Comparison of ENCODE assay signal across 36 cellular contexts in genomic region chr2:119221609-119222008, GRCh38.
"Had no signal": no experiment of that assay in that cellular context is flagged by ENCODE, and none has a peak within 500 bp of the region (broad histone marks: within the 10 kb centered on the region; RNA-seq: fewer than 3 reads in every experiment).

No MANE protein-coding gene starts in this region.

- DNase-seq: activated B cell treated with CpG ODN at 0.5 μM for 24 hours; activated CD4-positive, alpha-beta T cell treated with anti-CD3 and anti-CD28 coated beads for 48 hours; activated CD4-positive, alpha-beta T cell treated with anti-CD3 and anti-CD28 coated beads, Interleukin-2, amount 50 U/mL, for 1 hour; activated CD4-positive, alpha-beta T cell treated with anti-CD3 and anti-CD28 coated beads, Interleukin-2, amount 50 U/mL, for 48 hours; activated CD8-positive, alpha-beta memory T cell treated with anti-CD3 and anti-CD28 coated beads, Interleukin-2, amount 10 ng/mL, durations not matched to agents 7 days and 5 days; activated CD8-positive, alpha-beta memory T cell treated with anti-CD3 and anti-CD28 coated beads, Interleukin-2, amount 50 U/mL, for 4 hours; activated CD8-positive, alpha-beta T cell treated with anti-CD3 and anti-CD28 coated beads, Interleukin-2, amount 10 ng/mL, durations not matched to agents 7 days and 5 days; activated effector memory CD4-positive, alpha-beta T cell treated with anti-CD3 and anti-CD28 coated beads, Interleukin-2, amount 50 U/mL, for 16 hours; activated naive CD4-positive, alpha-beta T cell treated with anti-CD3 and anti-CD28 coated beads for 36 hours; activated naive CD8-positive, alpha-beta T cell treated with anti-CD3 and anti-CD28 coated beads for 36 hours; activated naive CD8-positive, alpha-beta T cell treated with anti-CD3 and anti-CD28 coated beads, Interleukin-2, amount 50 U/mL, for 24 hours; activated T-cell treated with anti-CD3 and anti-CD28 coated beads, Interleukin-2, amount 50 U/mL, for 1 hour; activated T-cell treated with anti-CD3 and anti-CD28 coated beads, Interleukin-2, amount 50 U/mL, for 48 hours; adrenal gland; amygdala; aorta; body of pancreas; central memory CD4-positive, alpha-beta T cell; cerebellar nuclear complex; colonic mucosa; effector CD8-positive, alpha-beta T cell; foreskin fibroblast; head of caudate nucleus; T-helper 1 cell; T-helper 17 cell; T1000; WERI-Rb-1 had no signal

- H3K27ac Mint-ChIP-seq: activated B cell treated with CpG ODN at 0.5 μM for 24 hours; activated CD8-positive, alpha-beta memory T cell treated with anti-CD3 and anti-CD28 coated beads, Interleukin-2, amount 10 ng/mL, durations not matched to agents 7 days and 5 days; activated CD8-positive, alpha-beta T cell treated with anti-CD3 and anti-CD28 coated beads, Interleukin-2, amount 10 ng/mL, durations not matched to agents 7 days and 5 days; activated naive CD4-positive, alpha-beta T cell treated with anti-CD3 and anti-CD28 coated beads for 36 hours; activated naive CD4-positive, alpha-beta T cell treated with anti-CD3 and anti-CD28 coated beads, Interleukin-2, amount 50 U/mL, for 24 hours; activated naive CD8-positive, alpha-beta T cell treated with anti-CD3 and anti-CD28 coated beads for 36 hours; activated naive CD8-positive, alpha-beta T cell treated with anti-CD3 and anti-CD28 coated beads, Interleukin-2, amount 50 U/mL, for 24 hours; activated T-helper 1 cell treated with anti-CD3 and anti-CD28 coated beads, Interleukin-12 subunit alpha, Interleukin-12 subunit beta, Interleukin-2, Interleukin-4 antibody, amounts not matched to agents 30 ng/mL and 10 ng/mL and 1 ng/mL, durations not matched to agents 14 hours and 24 hours and 36 hours; activated T-helper 2 cell treated with anti-CD3 and anti-CD28 coated beads, Interferon-gamma antibody, Interleukin-2, Interleukin-4, amounts not matched to agents 10 μg/mL and 5 μg/mL and 100 μg/mL, durations not matched to agents 14 hours and 24 hours and 36 hours; T-helper 17 cell; T-helper 2 cell treated with Interferon-gamma antibody and Interleukin-4, amounts not matched to agents 5 μg/mL and 100 μg/mL, for 36 hours had no signal

- H3K36me3 ChIP-seq: adrenal gland, cardiac muscle cell, colonic mucosa, WERI-Rb-1 had no signal

- H3K4me3 ChIP-seq: adrenal gland, body of pancreas, cardiac muscle cell, colonic mucosa had no signal

- H3K9me3 ChIP-seq: adrenal gland, body of pancreas, colonic mucosa had no signal

- H3K4me3 Mint-ChIP-seq: activated B cell treated with CpG ODN at 0.5 μM for 24 hours; activated CD8-positive, alpha-beta memory T cell treated with anti-CD3 and anti-CD28 coated beads, Interleukin-2, amount 10 ng/mL, durations not matched to agents 7 days and 5 days; activated CD8-positive, alpha-beta T cell treated with anti-CD3 and anti-CD28 coated beads, Interleukin-2, amount 10 ng/mL, durations not matched to agents 7 days and 5 days; activated naive CD4-positive, alpha-beta T cell treated with anti-CD3 and anti-CD28 coated beads for 36 hours; activated naive CD4-positive, alpha-beta T cell treated with anti-CD3 and anti-CD28 coated beads, Interleukin-2, amount 50 U/mL, for 24 hours; activated naive CD8-positive, alpha-beta T cell treated with anti-CD3 and anti-CD28 coated beads for 36 hours; activated naive CD8-positive, alpha-beta T cell treated with anti-CD3 and anti-CD28 coated beads, Interleukin-2, amount 50 U/mL, for 24 hours; activated T-helper 1 cell treated with anti-CD3 and anti-CD28 coated beads, Interleukin-12 subunit alpha, Interleukin-12 subunit beta, Interleukin-2, Interleukin-4 antibody, amounts not matched to agents 30 ng/mL and 10 ng/mL and 1 ng/mL, durations not matched to agents 14 hours and 24 hours and 36 hours; T-helper 2 cell treated with Interferon-gamma antibody and Interleukin-4, amounts not matched to agents 5 μg/mL and 100 μg/mL, for 36 hours had no signal

- FAIRE-seq: endometrium, frontal cortex had no signal

- H3K9me3 Mint-ChIP-seq: activated B cell treated with CpG ODN at 0.5 μM for 24 hours; activated naive CD4-positive, alpha-beta T cell treated with anti-CD3 and anti-CD28 coated beads for 36 hours; activated naive CD4-positive, alpha-beta T cell treated with anti-CD3 and anti-CD28 coated beads, Interleukin-2, amount 50 U/mL, for 24 hours; activated naive CD8-positive, alpha-beta T cell treated with anti-CD3 and anti-CD28 coated beads for 36 hours; activated naive CD8-positive, alpha-beta T cell treated with anti-CD3 and anti-CD28 coated beads, Interleukin-2, amount 50 U/mL, for 24 hours; activated T-helper 1 cell treated with anti-CD3 and anti-CD28 coated beads, Interleukin-12 subunit alpha, Interleukin-12 subunit beta, Interleukin-2, Interleukin-4 antibody, amounts not matched to agents 30 ng/mL and 10 ng/mL and 1 ng/mL, durations not matched to agents 14 hours and 24 hours and 36 hours; activated T-helper 2 cell treated with anti-CD3 and anti-CD28 coated beads, Interferon-gamma antibody, Interleukin-2, Interleukin-4, amounts not matched to agents 10 μg/mL and 5 μg/mL and 100 μg/mL, durations not matched to agents 14 hours and 24 hours and 36 hours; T-helper 2 cell treated with Interferon-gamma antibody and Interleukin-4, amounts not matched to agents 5 μg/mL and 100 μg/mL, for 36 hours had no signal

- ATAC-seq: activated CD4-positive, CD25-positive, alpha-beta regulatory T cell treated with anti-CD3 and anti-CD28 coated beads, Interleukin-2, amount 50 U/mL, for 24 hours; activated CD8-positive, alpha-beta memory T cell treated with anti-CD3 and anti-CD28 coated beads, Interleukin-2, amount 10 ng/mL, durations not matched to agents 7 days and 5 days; activated CD8-positive, alpha-beta T cell treated with anti-CD3 and anti-CD28 coated beads, Interleukin-2, amount 10 ng/mL, durations not matched to agents 7 days and 5 days; activated naive CD8-positive, alpha-beta T cell treated with anti-CD3 and anti-CD28 coated beads, Interleukin-2, amount 50 U/mL, for 24 hours; body of pancreas; esophagus mucosa; T-helper 17 cell had no signal

- H3K27me3 ChIP-seq: adrenal gland, body of pancreas, colonic mucosa had no signal

- H3K27ac ChIP-seq: adrenal gland, body of pancreas, cardiac muscle cell, colonic mucosa, WERI-Rb-1 had no signal

- H3K36me3 Mint-ChIP-seq: activated CD8-positive, alpha-beta memory T cell treated with anti-CD3 and anti-CD28 coated beads, Interleukin-2, amount 10 ng/mL, durations not matched to agents 7 days and 5 days; activated naive CD4-positive, alpha-beta T cell treated with anti-CD3 and anti-CD28 coated beads, Interleukin-2, amount 50 U/mL, for 24 hours; activated naive CD8-positive, alpha-beta T cell treated with anti-CD3 and anti-CD28 coated beads for 36 hours had no signal

- H3K4me1 Mint-ChIP-seq: activated CD8-positive, alpha-beta memory T cell treated with anti-CD3 and anti-CD28 coated beads, Interleukin-2, amount 10 ng/mL, durations not matched to agents 7 days and 5 days; activated naive CD4-positive, alpha-beta T cell treated with anti-CD3 and anti-CD28 coated beads, Interleukin-2, amount 50 U/mL, for 24 hours; activated naive CD8-positive, alpha-beta T cell treated with anti-CD3 and anti-CD28 coated beads for 36 hours; activated naive CD8-positive, alpha-beta T cell treated with anti-CD3 and anti-CD28 coated beads, Interleukin-2, amount 50 U/mL, for 24 hours had no signal
